19 cellular contexts compared by ENCODE assay signal in genomic region chr2:128545085-128545484, GRCh38.
"Had no signal": no experiment of that assay in that cellular context is flagged by ENCODE, and none has a peak within 500 bp of the region (broad histone marks: within the 10 kb centered on the region; RNA-seq: fewer than 3 reads in every experiment).

No MANE protein-coding gene starts in this region.

- H3K36me3 ChIP-seq: colonic mucosa, esophagus squamous epithelium, neutrophil, right atrium auricular region, thoracic aorta, transverse colon, uterus had no signal

- H3K27ac ChIP-seq: colonic mucosa, esophagus squamous epithelium, neutrophil, right atrium auricular region, thoracic aorta, transverse colon, uterus had no signal

- H3K4me1 ChIP-seq: colonic mucosa, esophagus squamous epithelium, right atrium auricular region, transverse colon, uterus had no signal

- H3K27me3 ChIP-seq: colonic mucosa, esophagus squamous epithelium, neutrophil, right atrium auricular region, transverse colon, uterus had no signal

- ATAC-seq: left cardiac atrium; left ventricle myocardium superior; stimulated activated naive CD8-positive, alpha-beta T cell treated with anti-CD3 and anti-CD28 coated beads, Interleukin-15, amount 100 ng/mL, for 72 hours had no signal

- DNase-seq: colonic mucosa; dermis blood vessel endothelial cell; esophagus squamous epithelium; foreskin fibroblast; kidney; left cardiac atrium; left ventricle myocardium superior; mesenchymal stem cell; naive B cell; small intestine; stimulated activated CD4-positive, alpha-beta T cell treated with anti-CD3 and anti-CD28 coated beads, Interleukin-2, amount 100 ng/mL, for 48 hours; stimulated activated naive CD8-positive, alpha-beta T cell treated with anti-CD3 and anti-CD28 coated beads, Interleukin-15, amount 100 ng/mL, for 72 hours; substantia nigra; transverse colon; uterus had no signal

- H3K9me3 ChIP-seq: colonic mucosa, esophagus squamous epithelium, neutrophil, right atrium auricular region, thoracic aorta, transverse colon, uterus had no signal

- H3K4me3 ChIP-seq: colonic mucosa, esophagus squamous epithelium, lung, right atrium auricular region, thoracic aorta, transverse colon, uterus had no signal
